Comparison of ENCODE assay signal across 8 cellular contexts in genomic region chr2:180682871-180683270, GRCh38.
"Had no signal": no experiment of that assay in that cellular context is flagged by ENCODE, and none has a peak within 500 bp of the region (broad histone marks: within the 10 kb centered on the region; RNA-seq: fewer than 3 reads in every experiment).

No MANE protein-coding gene starts in this region.

- H3K27ac Mint-ChIP-seq: IgD-negative memory B cell had no signal

- DNase-seq: IMR-90, KBM-7, KG1 had no signal

- H3K4me2 ChIP-seq: KMS-11 had no signal

- H3K27ac ChIP-seq: HL-60, KMS-11 had no signal

- H3K4me1 Mint-ChIP-seq: IgD-negative memory B cell had no signal

- H3K9ac ChIP-seq: KMS-11 had no signal

- H3K4me3 Mint-ChIP-seq: IgD-negative memory B cell had no signal

- ATAC-seq: HepG2 had no signal

- H3K36me3 Mint-ChIP-seq: IgD-negative memory B cell had no signal

- H3K9me3 Mint-ChIP-seq: IgD-negative memory B cell had no signal

- FAIRE-seq: HepG2, HTR-8/SVneo had no signal
